Comparison of ENCODE assay signal across 8 cellular contexts in the genomic region with DNA sequence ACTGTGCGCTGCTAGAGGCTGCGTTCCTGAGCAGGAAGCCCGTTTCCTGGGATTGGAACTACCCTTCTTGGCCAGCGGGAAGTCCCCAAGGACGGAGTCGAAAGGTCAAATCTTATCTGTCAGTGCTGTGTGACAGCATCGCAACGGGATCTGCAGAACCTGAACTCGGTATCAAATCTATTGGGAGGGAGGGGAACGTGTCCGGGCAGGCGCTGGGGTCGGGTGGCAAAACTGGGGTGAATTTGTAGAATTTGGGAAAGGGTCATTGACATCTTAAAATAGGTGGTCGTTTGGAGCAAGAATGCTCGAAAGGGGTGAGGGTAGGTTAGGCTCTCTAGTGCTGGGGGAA. TPM values are rescaled to one million over a fixed set of nuclear protein-coding genes. Genes with fewer than 3 reads are reported as not detected.
DNase-seq lines count a peak whose midpoint lies in the region; ATAC-seq lines count a peak whose summit lies in the region.

No MANE protein-coding gene starts in this region.

- H3K4me3 ChIP-seq in BLaER1 (peak overlapping the region; percentile 95), HUES6 (ENCODE audit: low read depth, low read length) (peak overlapping the region; percentile 86)

- no peak overlapping the region for H3K27ac ChIP-seq in BLaER1
- H3K27ac ChIP-seq in HUES6 (ENCODE audit: low read depth, low read length), result no peak overlapping the region
- H3K27ac ChIP-seq in cingulate gyrus (ENCODE audit: low read depth, low read length), result peak overlapping the region; percentile 83

- peak overlapping the region; percentile 59; the same call in 1 of the 2 replicates for H3K9ac ChIP-seq in BLaER1
- H3K9ac ChIP-seq in HUES6 (ENCODE audit: low read length), result no peak overlapping the region

- H4K20me1 ChIP-seq in BLaER1, result peaks cover 38% of the 10 kb centered on the region

- H3K9me3 ChIP-seq in BLaER1, result no peaks in the 10 kb centered on the region
- no peaks in the 10 kb centered on the region for H3K9me3 ChIP-seq in HUES6 (ENCODE audit: control insufficient read depth, insufficient read depth, low read depth, low read length)

- H3K36me3 ChIP-seq in BLaER1 (peaks cover 1% of the 10 kb centered on the region), HUES6 (ENCODE audit: control insufficient read depth, insufficient read depth, low read length) (0 out of 2 replicates have a peak, but pooled peaks cover 4% of the 10 kb centered on the region)

- DNase-seq in natural killer cell treated with Interleukin-12 subunit alpha and Interleukin-12 subunit beta and Interleukin-15 and Interleukin-18, amount 100 ng/mL, for 72 hours (ENCODE audit: low spot score), result no peak
- DNase-seq in anterior cingulate cortex (lab: John Stamatoyannopoulos, UW) (no peak), AG08395 (ENCODE audit: low spot score) (no peak), GM03348 (ENCODE audit: low spot score) (no peak)

- no peak for ATAC-seq in natural killer cell treated with Interleukin-12 subunit alpha and Interleukin-12 subunit beta and Interleukin-15 and Interleukin-18, amount 100 ng/mL, for 72 hours
- no peak for ATAC-seq in GM18511 (IDR thresholded peaks at IDR 0.05; ENCODE audit: unreplicated experiment)

- no peaks in the 10 kb centered on the region for H3K9me3 Mint-ChIP-seq in natural killer cell treated with Interleukin-12 subunit alpha and Interleukin-12 subunit beta and Interleukin-15 and Interleukin-18, amount 100 ng/mL, for 72 hours

- peaks cover 39% of the 10 kb centered on the region for H3K4me1 ChIP-seq in BLaER1
- peaks cover 21% of the 10 kb centered on the region for H3K4me1 ChIP-seq in HUES6 (ENCODE audit: control insufficient read depth, insufficient read depth, low read length)

- H3K4me1 Mint-ChIP-seq in natural killer cell treated with Interleukin-12 subunit alpha and Interleukin-12 subunit beta and Interleukin-15 and Interleukin-18, amount 100 ng/mL, for 72 hours (ENCODE audit: low read depth in 2 of 2), result peaks cover 16 to 37% of the 10 kb centered on the region in 2 donors

- peaks cover 2 to 3% of the 10 kb centered on the region in 2 donors for H3K27me3 Mint-ChIP-seq in natural killer cell treated with Interleukin-12 subunit alpha and Interleukin-12 subunit beta and Interleukin-15 and Interleukin-18, amount 100 ng/mL, for 72 hours

- peak overlapping the region; percentile 96 for H3K4me3 Mint-ChIP-seq in natural killer cell treated with Interleukin-12 subunit alpha and Interleukin-12 subunit beta and Interleukin-15 and Interleukin-18, amount 100 ng/mL, for 72 hours

- peak overlapping the region; percentile 93 for H3K27ac Mint-ChIP-seq in natural killer cell treated with Interleukin-12 subunit alpha and Interleukin-12 subunit beta and Interleukin-15 and Interleukin-18, amount 100 ng/mL, for 72 hours

- peak overlapping the region; percentile 96 for H3K4me2 ChIP-seq in BLaER1

- H3K27me3 ChIP-seq in BLaER1 (no peaks in the 10 kb centered on the region), HUES6 (ENCODE audit: control insufficient read depth, insufficient read depth, low read length) (peaks cover 20% of the 10 kb centered on the region)

- H3K36me3 Mint-ChIP-seq in natural killer cell treated with Interleukin-12 subunit alpha and Interleukin-12 subunit beta and Interleukin-15 and Interleukin-18, amount 100 ng/mL, for 72 hours, result peaks cover 5% of the 10 kb centered on the region

RNA-seq across cellular contexts. Expression of a gene that starts 0.7 kb away (rescaled TPM):
- 100 to 1,000 TPM; 120 to 221 TPM for total RNA-seq in natural killer cell treated with Interleukin-12 subunit alpha and Interleukin-12 subunit beta and Interleukin-15 and Interleukin-18, amount 100 ng/mL, for 72 hours

RNA-seq across cellular contexts. Expression of a gene that starts 16.8 kb away (rescaled TPM):
- total RNA-seq in natural killer cell treated with Interleukin-12 subunit alpha and Interleukin-12 subunit beta and Interleukin-15 and Interleukin-18, amount 100 ng/mL, for 72 hours, result not detected

RNA-seq across cellular contexts. Expression of a gene that starts 46.0 kb away (rescaled TPM):
- total RNA-seq in natural killer cell treated with Interleukin-12 subunit alpha and Interleukin-12 subunit beta and Interleukin-15 and Interleukin-18, amount 100 ng/mL, for 72 hours, result 10 to 100 TPM in 1 of 2 donors, 1 to 10 TPM in 1; 5.4 to 20.5 TPM
